In genomic region chr11:637593-638507, GRCh38 we compare ENCODE assay signal across 9 cellular contexts. TPM values are rescaled to one million over a fixed set of nuclear protein-coding genes. Genes with fewer than 3 reads are reported as not detected.
DNase-seq lines count a peak whose midpoint lies in the region; ATAC-seq and TF ChIP-seq lines count a peak whose summit lies in the region.
"Had no signal": no experiment of that assay in that cellular context is flagged by ENCODE, and none has a peak within 500 bp of the region (broad histone marks: within the 10 kb centered on the region; RNA-seq: fewer than 3 reads in every experiment).

No MANE protein-coding gene starts in this region.

- H3K27ac Mint-ChIP-seq in dendritic cell treated with granulocyte-macrophage colony-stimulating factor and Interleukin-4, amounts not matched to agents 40 ng/mL and 50 ng/mL, for 4 days = no peak overlapping the region
- H3K27ac Mint-ChIP-seq in naive thymus-derived CD4-positive, alpha-beta T cell = no peak overlapping the region

- no peaks in the 10 kb centered on the region for H3K9me3 ChIP-seq in HEK293 (ENCODE audit: control insufficient read depth, insufficient read depth, low read depth, low read length)
- no peaks in the 10 kb centered on the region for H3K9me3 ChIP-seq in naive thymus-derived CD4-positive, alpha-beta T cell (ENCODE audit: control insufficient read depth in 2 of 3, low read length in 3 of 3)
- H3K9me3 ChIP-seq: neutrophil had no signal

- intact Hi-C loops in dendritic cell treated with granulocyte-macrophage colony-stimulating factor and Interleukin-4, amounts not matched to agents 40 ng/mL and 50 ng/mL, for 4 days (cut with micrococcal nuclease) = no loop called here
- intact Hi-C loops in naive thymus-derived CD4-positive, alpha-beta T cell (cut with micrococcal nuclease) = no loop called here

- no peak for ATAC-seq in naive thymus-derived CD4-positive, alpha-beta T cell
- no peak for ATAC-seq in HG02798 (IDR thresholded peaks at IDR 0.05; ENCODE audit: poor library complexity, unreplicated experiment)

- DNase-seq in naive thymus-derived CD4-positive, alpha-beta T cell = no peak
- DNase-seq in medulla oblongata (ENCODE audit: extremely low spot score) (no peak), NCI-H1092 (lab: John Stamatoyannopoulos, UW) (no peak), NCI-H2227 treated with DMSO at 0.1 percent for 48 hours (lab: John Stamatoyannopoulos, UW) (no peak)

- H3K36me3 ChIP-seq in HEK293 (ENCODE audit: control insufficient read depth in 2 of 2, insufficient read depth in 1 of 2, low read length in 2 of 2) = peaks cover 0 to 33% of the 10 kb centered on the region in 2 experiments; a peak in 1 of 3 replicates
- no peaks in the 10 kb centered on the region for H3K36me3 ChIP-seq in naive thymus-derived CD4-positive, alpha-beta T cell (ENCODE audit: control insufficient read depth in 2 of 3, insufficient read depth in 3 of 3, low read length in 3 of 3)

- no peaks in the 10 kb centered on the region for H3K4me1 ChIP-seq in HEK293 (ENCODE audit: control insufficient read depth, insufficient read depth, low read length)
- H3K4me1 ChIP-seq in naive thymus-derived CD4-positive, alpha-beta T cell (ENCODE audit: control insufficient read depth in 2 of 2, insufficient read depth in 2 of 2, low read length in 2 of 2) = no peaks in the 10 kb centered on the region

- no peaks in the 10 kb centered on the region for H3K9me3 Mint-ChIP-seq in dendritic cell treated with granulocyte-macrophage colony-stimulating factor and Interleukin-4, amounts not matched to agents 40 ng/mL and 50 ng/mL, for 4 days
- no peaks in the 10 kb centered on the region for H3K9me3 Mint-ChIP-seq in naive thymus-derived CD4-positive, alpha-beta T cell

- H3K4me3 Mint-ChIP-seq in dendritic cell treated with granulocyte-macrophage colony-stimulating factor and Interleukin-4, amounts not matched to agents 40 ng/mL and 50 ng/mL, for 4 days = peak overlapping the region; percentile 27
- peak overlapping the region; percentile 30 to 81 (median 52) for H3K4me3 Mint-ChIP-seq in naive thymus-derived CD4-positive, alpha-beta T cell

- H3K36me3 Mint-ChIP-seq in dendritic cell treated with granulocyte-macrophage colony-stimulating factor and Interleukin-4, amounts not matched to agents 40 ng/mL and 50 ng/mL, for 4 days (ENCODE audit: low read depth) = peaks cover 41% of the 10 kb centered on the region
- H3K36me3 Mint-ChIP-seq in naive thymus-derived CD4-positive, alpha-beta T cell = peaks cover 0 to 5% (median 0%) of the 10 kb centered on the region in 5 donors

- H3K27me3 ChIP-seq in naive thymus-derived CD4-positive, alpha-beta T cell (ENCODE audit: control insufficient read depth in 2 of 2, insufficient read depth in 2 of 2, low read length in 2 of 2) = peaks cover 6 to 16% of the 10 kb centered on the region in 2 donors

- TF ChIP-seq CTCF in 22Rv1 (IDR thresholded peaks at IDR 0.05) = no peak
- TF ChIP-seq CTCF in HEK293 (tag by site-specific recombination; IDR thresholded peaks at IDR 0.05) = no peak

- H3K4me3 ChIP-seq in HEK293 (ENCODE audit: low read depth, low read length) = no peak overlapping the region
- H3K4me3 ChIP-seq in naive thymus-derived CD4-positive, alpha-beta T cell (ENCODE audit: low read length) = no peak overlapping the region

- POLR2A ChIA-PET in HEK293 (lab: Yijun Ruan, JAX) = no interaction called here
- POLR2A ChIA-PET in naive thymus-derived CD4-positive, alpha-beta T cell (lab: Charles Lee) = interaction anchor here (0.5 to 1.2 kb wide), 3 partner anchors 112 to 141 kb away, joined by 3 to 4 read pairs (median 3); no protein-coding TSS in a partner anchor

- peaks cover 55% of the 10 kb centered on the region for H3K27me3 Mint-ChIP-seq in dendritic cell treated with granulocyte-macrophage colony-stimulating factor and Interleukin-4, amounts not matched to agents 40 ng/mL and 50 ng/mL, for 4 days
- peaks cover 11 to 36% (median 22%) of the 10 kb centered on the region in 5 donors for H3K27me3 Mint-ChIP-seq in naive thymus-derived CD4-positive, alpha-beta T cell

- CTCF ChIA-PET in HEK293 (lab: Yijun Ruan, JAX) = no interaction called here
- CTCF ChIA-PET in naive thymus-derived CD4-positive, alpha-beta T cell (lab: Charles Lee) = interaction anchor here (0.6 kb wide), 1 partner anchor 32 kb away, joined by 3 read pairs; no protein-coding TSS in a partner anchor

- H3K27ac ChIP-seq in 22Rv1 = peak overlapping the region; percentile 12; the same call in 1 of the 2 replicates
- H3K27ac ChIP-seq in HEK293 (ENCODE audit: extremely low read depth, low read depth, low read length) = no peak overlapping the region
- H3K27ac ChIP-seq in naive thymus-derived CD4-positive, alpha-beta T cell (ENCODE audit: low read depth, low read length) = no peak overlapping the region
- H3K27ac ChIP-seq: neutrophil had no signal

- H3K4me1 Mint-ChIP-seq in dendritic cell treated with granulocyte-macrophage colony-stimulating factor and Interleukin-4, amounts not matched to agents 40 ng/mL and 50 ng/mL, for 4 days (ENCODE audit: low read depth) = peaks cover 26% of the 10 kb centered on the region
- H3K4me1 Mint-ChIP-seq in naive thymus-derived CD4-positive, alpha-beta T cell = peaks cover 7 to 18% (median 16%) of the 10 kb centered on the region in 7 donors

TF ChIP-seq in HEK293, 187 proteins besides CTCF, POLR2A, EP300 and RAD21 (continues in another document):
- TF ChIP-seq SP3 (tag by site-specific recombination; IDR thresholded peaks at IDR 0.05) (no peak), ZNF133 (tag by site-specific recombination; IDR thresholded peaks at IDR 0.05) (no peak), SCRT2 (tag by site-specific recombination; IDR thresholded peaks at IDR 0.05) (no peak), ZNF214 (tag by site-specific recombination; IDR thresholded peaks at IDR 0.05; ENCODE audit: borderline replicate concordance) (no peak), OSR2 (tag by site-specific recombination; IDR thresholded peaks at IDR 0.05) (no peak), TCF7L2 (IDR thresholded peaks at IDR 0.05; ENCODE audit: borderline replicate concordance, low read depth, low read length) (no peak), BCL6B (tag by site-specific recombination; IDR thresholded peaks at IDR 0.05) (no peak), ZNF660 (tag by site-specific recombination; IDR thresholded peaks at IDR 0.05) (no peak), ZNF202 (tag by site-specific recombination; IDR thresholded peaks at IDR 0.05; ENCODE audit: borderline replicate concordance) (no peak)
- TF ChIP-seq, protein P1, sequence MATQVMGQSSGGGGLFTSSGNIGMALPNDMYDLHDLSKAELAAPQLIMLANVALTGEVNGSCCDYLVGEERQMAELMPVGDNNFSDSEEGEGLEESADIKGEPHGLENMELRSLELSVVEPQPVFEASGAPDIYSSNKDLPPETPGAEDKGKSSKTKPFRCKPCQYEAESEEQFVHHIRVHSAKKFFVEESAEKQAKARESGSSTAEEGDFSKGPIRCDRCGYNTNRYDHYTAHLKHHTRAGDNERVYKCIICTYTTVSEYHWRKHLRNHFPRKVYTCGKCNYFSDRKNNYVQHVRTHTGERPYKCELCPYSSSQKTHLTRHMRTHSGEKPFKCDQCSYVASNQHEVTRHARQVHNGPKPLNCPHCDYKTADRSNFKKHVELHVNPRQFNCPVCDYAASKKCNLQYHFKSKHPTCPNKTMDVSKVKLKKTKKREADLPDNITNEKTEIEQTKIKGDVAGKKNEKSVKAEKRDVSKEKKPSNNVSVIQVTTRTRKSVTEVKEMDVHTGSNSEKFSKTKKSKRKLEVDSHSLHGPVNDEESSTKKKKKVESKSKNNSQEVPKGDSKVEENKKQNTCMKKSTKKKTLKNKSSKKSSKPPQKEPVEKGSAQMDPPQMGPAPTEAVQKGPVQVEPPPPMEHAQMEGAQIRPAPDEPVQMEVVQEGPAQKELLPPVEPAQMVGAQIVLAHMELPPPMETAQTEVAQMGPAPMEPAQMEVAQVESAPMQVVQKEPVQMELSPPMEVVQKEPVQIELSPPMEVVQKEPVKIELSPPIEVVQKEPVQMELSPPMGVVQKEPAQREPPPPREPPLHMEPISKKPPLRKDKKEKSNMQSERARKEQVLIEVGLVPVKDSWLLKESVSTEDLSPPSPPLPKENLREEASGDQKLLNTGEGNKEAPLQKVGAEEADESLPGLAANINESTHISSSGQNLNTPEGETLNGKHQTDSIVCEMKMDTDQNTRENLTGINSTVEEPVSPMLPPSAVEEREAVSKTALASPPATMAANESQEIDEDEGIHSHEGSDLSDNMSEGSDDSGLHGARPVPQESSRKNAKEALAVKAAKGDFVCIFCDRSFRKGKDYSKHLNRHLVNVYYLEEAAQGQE (tag by site-specific recombination; IDR thresholded peaks at IDR 0.05) = no peak

RNA-seq across cellular contexts. Expression of gene DRD4, which starts 0.8 kb away (rescaled TPM):
- total RNA-seq in naive thymus-derived CD4-positive, alpha-beta T cell = 1 to 10 TPM in 2 of 5 experiments, under 1 TPM in 3; 0.27 to 1.9 (median 0.75) TPM
- not detected for polyA plus RNA-seq in naive thymus-derived CD4-positive, alpha-beta T cell

RNA-seq across cellular contexts. Expression of gene SCT, which starts 10.9 kb away (rescaled TPM):
- not detected for total RNA-seq in naive thymus-derived CD4-positive, alpha-beta T cell
- polyA plus RNA-seq in naive thymus-derived CD4-positive, alpha-beta T cell = not detected

RNA-seq across cellular contexts. Expression of gene CDHR5, which starts 13.1 kb away (rescaled TPM):
- total RNA-seq in naive thymus-derived CD4-positive, alpha-beta T cell = not detected
- not detected for polyA plus RNA-seq in naive thymus-derived CD4-positive, alpha-beta T cell

RNA-seq across cellular contexts. Expression of gene IRF7, which starts 22.1 kb away (rescaled TPM):
- total RNA-seq in naive thymus-derived CD4-positive, alpha-beta T cell = 100 to 1,000 TPM in 1 of 5 experiments, 10 to 100 TPM in 4; 57.0 to 134 (median 64.6) TPM
- 10 to 100 TPM; 25.9 to 50.0 TPM for polyA plus RNA-seq in naive thymus-derived CD4-positive, alpha-beta T cell

RNA-seq across cellular contexts. Expression of gene DEAF1, which starts 57.2 kb away (rescaled TPM):
- total RNA-seq in naive thymus-derived CD4-positive, alpha-beta T cell = 100 to 1,000 TPM in 1 of 5 experiments, 10 to 100 TPM in 4; 44.5 to 117 (median 54.2) TPM
- 10 to 100 TPM; 33.0 to 71.8 TPM for polyA plus RNA-seq in naive thymus-derived CD4-positive, alpha-beta T cell
